20 cellular contexts compared by ENCODE assay signal in genomic region chr3:12165909-12166308, GRCh38. TPM values are rescaled to one million over a fixed set of nuclear protein-coding genes. Genes with fewer than 3 reads are reported as not detected.
"Had no signal": no experiment of that assay in that cellular context is flagged by ENCODE, and none has a peak within 500 bp of the region (broad histone marks: within the 10 kb centered on the region; RNA-seq: fewer than 3 reads in every experiment).

No MANE protein-coding gene starts in this region.

- H3K9ac ChIP-seq: parathyroid adenoma had no signal

- ATAC-seq: left lung; naive thymus-derived CD8-positive, alpha-beta T cell; stimulated activated effector memory CD8-positive, alpha-beta T cell treated with anti-CD3 and anti-CD28 coated beads, Interleukin-12 subunit alpha, Interleukin-12 subunit beta, amount 100 ng/mL, for 72 hours; upper lobe of right lung had no signal

- H3K27me3 ChIP-seq: heart right ventricle, left lung, right atrium auricular region, sigmoid colon, spleen, suprapubic skin, tibial artery, upper lobe of right lung had no signal

- H3K27ac ChIP-seq: heart right ventricle, hepatocyte, left lung, parathyroid adenoma, right atrium auricular region, sigmoid colon, spleen, suprapubic skin, thoracic aorta, tibial artery, upper lobe of right lung had no signal

- DNase-seq: heart right ventricle; islet precursor cell; left lung; naive thymus-derived CD8-positive, alpha-beta T cell; nucleus accumbens; sigmoid colon; small intestine; spleen; stimulated activated CD4-positive, alpha-beta T cell treated with anti-CD3 and anti-CD28 coated beads, Interleukin-4, amount 100 ng/mL, for 24 hours; stimulated activated naive CD4-positive, alpha-beta T cell; tibial artery; trophoblast cell; upper lobe of right lung had no signal

- H3K36me3 ChIP-seq: heart right ventricle, left lung, right atrium auricular region, sigmoid colon, spleen, suprapubic skin, thoracic aorta, tibial artery, upper lobe of right lung had no signal

- H3K4me3 ChIP-seq: heart right ventricle, hepatocyte, left lung, lung, right atrium auricular region, sigmoid colon, spleen, suprapubic skin, thoracic aorta, tibial artery, upper lobe of right lung had no signal

- H3K4me1 ChIP-seq: parathyroid adenoma, right atrium auricular region, sigmoid colon, spleen, suprapubic skin, upper lobe of right lung had no signal

- H2AFZ ChIP-seq: hepatocyte, parathyroid adenoma had no signal

- H3K4me2 ChIP-seq: hepatocyte had no signal

- H3K9me3 ChIP-seq: heart right ventricle, left lung, right atrium auricular region, sigmoid colon, spleen, suprapubic skin, thoracic aorta, tibial artery, upper lobe of right lung had no signal

RNA-seq across cellular contexts. Expression of gene TIMP4, which starts 7.2 kb away (rescaled TPM):
- total RNA-seq: naive thymus-derived CD8-positive, alpha-beta T cell had no signal
- polyA plus RNA-seq: naive thymus-derived CD8-positive, alpha-beta T cell had no signal
